Comparison of ENCODE assay signal across 14 cellular contexts in genomic region chr17:72004476-72005331, GRCh38.
DNase-seq lines count a peak whose midpoint lies in the region; ATAC-seq, FAIRE-seq and TF ChIP-seq lines count a peak whose summit lies in the region.
"Had no signal": no experiment of that assay in that cellular context is flagged by ENCODE, and none has a peak within 500 bp of the region (broad histone marks: within the 10 kb centered on the region; RNA-seq: fewer than 3 reads in every experiment).

No MANE protein-coding gene starts in this region.

- no peak overlapping the region for H3K27ac Mint-ChIP-seq in activated CD4-positive, alpha-beta T cell treated with anti-CD3 and anti-CD28 coated beads for 36 hours
- H3K27ac Mint-ChIP-seq: H9; stimulated activated memory B cell treated with anti-CD40 and anti-IgM and Interleukin-4, amounts not matched to agents 10 μg/mL and 1 μg/mL and 100 μg/mL, for 72 hours had no signal

- H3K9me3 ChIP-seq in small intestine (ENCODE audit: control insufficient read depth, low read depth), result no peaks in the 10 kb centered on the region
- H3K9me3 ChIP-seq: Caco-2, spleen had no signal

- 79 to 88% (median 87%) methylated on average over 11 of the region's 11 CpGs for WGBS in small intestine, 3 donors

- peaks cover 2% of the 10 kb centered on the region for H3K27me3 Mint-ChIP-seq in activated CD4-positive, alpha-beta T cell treated with anti-CD3 and anti-CD28 coated beads for 36 hours
- H3K27me3 Mint-ChIP-seq: stimulated activated memory B cell treated with anti-CD40 and anti-IgM and Interleukin-4, amounts not matched to agents 10 μg/mL and 1 μg/mL and 100 μg/mL, for 72 hours had no signal

- ATAC-seq in GM18502 (IDR thresholded peaks at IDR 0.05; ENCODE audit: poor library complexity, unreplicated experiment) (peak; percentile 65), HG03064 (IDR thresholded peaks at IDR 0.05; ENCODE audit: low read depth, unreplicated experiment) (peak; percentile 51)
- ATAC-seq in activated CD4-positive, alpha-beta T cell treated with anti-CD3 and anti-CD28 coated beads for 36 hours, result no peak
- ATAC-seq: stimulated activated memory B cell treated with anti-CD40 and anti-IgM and Interleukin-4, amounts not matched to agents 10 μg/mL and 1 μg/mL and 100 μg/mL, for 72 hours had no signal

- no peak overlapping the region for H3K4me3 ChIP-seq in small intestine (ENCODE audit: low read depth in 1 of 2, low read length in 2 of 2)
- H3K4me3 ChIP-seq: spleen had no signal

- no peaks in the 10 kb centered on the region for H3K36me3 ChIP-seq in small intestine (ENCODE audit: control insufficient read depth in 2 of 2, insufficient read depth in 2 of 2, low read length in 2 of 2)
- H3K36me3 ChIP-seq: spleen had no signal

- no peaks in the 10 kb centered on the region for H3K36me3 Mint-ChIP-seq in activated CD4-positive, alpha-beta T cell treated with anti-CD3 and anti-CD28 coated beads for 36 hours (ENCODE audit: low read depth)
- H3K36me3 Mint-ChIP-seq: stimulated activated memory B cell treated with anti-CD40 and anti-IgM and Interleukin-4, amounts not matched to agents 10 μg/mL and 1 μg/mL and 100 μg/mL, for 72 hours had no signal

- DNase-seq in GM20000 (ENCODE audit: low spot score), result peak; percentile 18
- peak; percentile 66 for DNase-seq in astrocyte of the hippocampus (ENCODE audit: low read depth, low spot score)
- DNase-seq in small intestine, result no peak
- DNase-seq in activated CD4-positive, alpha-beta T cell treated with anti-CD3 and anti-CD28 coated beads for 36 hours, result no peak
- no peak for DNase-seq in NCI-H82 (lab: John Stamatoyannopoulos, UW)
- DNase-seq in activated CD4-positive, CD25-positive, alpha-beta regulatory T cell (lab: John Stamatoyannopoulos, UW), result no peak
- DNase-seq: Caco-2, dermis blood vessel endothelial cell, H9, hippocampal formation, spleen had no signal

- H3K27ac ChIP-seq in small intestine (ENCODE audit: low read depth in 1 of 2, low read length in 1 of 2), result no peak overlapping the region
- H3K27ac ChIP-seq: spleen had no signal

- H3K4me3 Mint-ChIP-seq in activated CD4-positive, alpha-beta T cell treated with anti-CD3 and anti-CD28 coated beads for 36 hours, result no peak overlapping the region
- H3K4me3 Mint-ChIP-seq: H9; stimulated activated memory B cell treated with anti-CD40 and anti-IgM and Interleukin-4, amounts not matched to agents 10 μg/mL and 1 μg/mL and 100 μg/mL, for 72 hours had no signal

- no peak for TF ChIP-seq CTCF in GM20000 (IDR thresholded peaks at IDR 0.05; ENCODE audit: extremely low read depth, missing control alignments)

- no peaks in the 10 kb centered on the region for H3K9me3 Mint-ChIP-seq in activated CD4-positive, alpha-beta T cell treated with anti-CD3 and anti-CD28 coated beads for 36 hours (ENCODE audit: low read depth)
- H3K9me3 Mint-ChIP-seq: H9; stimulated activated memory B cell treated with anti-CD40 and anti-IgM and Interleukin-4, amounts not matched to agents 10 μg/mL and 1 μg/mL and 100 μg/mL, for 72 hours had no signal

- CTCF ChIA-PET in activated CD4-positive, alpha-beta T cell treated with anti-CD3 and anti-CD28 coated beads for 36 hours (lab: Charles Lee), result no interaction called here

- peaks cover 3% of the 10 kb centered on the region for H3K4me1 Mint-ChIP-seq in activated CD4-positive, alpha-beta T cell treated with anti-CD3 and anti-CD28 coated beads for 36 hours
- H3K4me1 Mint-ChIP-seq: stimulated activated memory B cell treated with anti-CD40 and anti-IgM and Interleukin-4, amounts not matched to agents 10 μg/mL and 1 μg/mL and 100 μg/mL, for 72 hours had no signal

- POLR2A ChIA-PET in activated CD4-positive, alpha-beta T cell treated with anti-CD3 and anti-CD28 coated beads for 36 hours (lab: Charles Lee), result no interaction called here

- FAIRE-seq in small intestine (lab: Jason Lieb, UNC), result no peak

- no peaks in the 10 kb centered on the region for H3K27me3 ChIP-seq in small intestine (ENCODE audit: control insufficient read depth in 2 of 2, insufficient read depth in 2 of 2, low read length in 2 of 2)
- H3K27me3 ChIP-seq: spleen had no signal

- no peaks in the 10 kb centered on the region for H3K4me1 ChIP-seq in small intestine (ENCODE audit: control insufficient read depth in 2 of 2, insufficient read depth in 1 of 2, low read depth in 1 of 2, low read length in 1 of 2)
- H3K4me1 ChIP-seq: Caco-2, spleen had no signal

- intact Hi-C loops in activated CD4-positive, alpha-beta T cell treated with anti-CD3 and anti-CD28 coated beads for 36 hours (cut with DNase I, micrococcal nuclease), result no loop called here

Comparison
In these comparisons a context has a peak if more than half of its experiments do, and no peak if none do; other contexts are left out.
1. DNase-seq: peak in GM20000 (single experiment) and astrocyte of the hippocampus (single experiment); none in small intestine (single experiment), activated CD4-positive, alpha-beta T cell treated with anti-CD3 and anti-CD28 coated beads for 36 hours (single experiment), NCI-H82 (single experiment) and activated CD4-positive, CD25-positive, alpha-beta regulatory T cell (0 of 4).